ENCODE assay signal across 25 cellular contexts in genomic region chr3:145522893-145523651, GRCh38.
DNase-seq lines count a peak whose midpoint lies in the region; ATAC-seq and TF ChIP-seq lines count a peak whose summit lies in the region.
"Had no signal": no experiment of that assay in that cellular context is flagged by ENCODE, and none has a peak within 500 bp of the region (broad histone marks: within the 10 kb centered on the region; RNA-seq: fewer than 3 reads in every experiment).

No MANE protein-coding gene starts in this region.

- H3K4me3 ChIP-seq in heart left ventricle (no peak overlapping the region), right atrium auricular region (no peak overlapping the region), RWPE2 (ENCODE audit: severe bottlenecking) (no peak overlapping the region), neuronal stem cell (ENCODE audit: low read length in 2 of 2) (no peak overlapping the region)
- H3K4me3 ChIP-seq: A549; BLaER1 treated with 17β-estradiol and CSF1 and Interleukin-3, amounts not matched to agents 10 nM and 100 nM had no signal

- no peak overlapping the region for H2BK15ac ChIP-seq in neuronal stem cell (ENCODE audit: low read length)

- H3K4me1 ChIP-seq in heart left ventricle (no peaks in the 10 kb centered on the region), right atrium auricular region (no peaks in the 10 kb centered on the region), RWPE2 (ENCODE audit: insufficient read depth, poor library complexity, severe bottlenecking) (no peaks in the 10 kb centered on the region), neuronal stem cell (ENCODE audit: control insufficient read depth in 2 of 2, insufficient read depth in 1 of 2, low read depth in 1 of 2, low read length in 2 of 2) (peaks cover 0 to 17% of the 10 kb centered on the region in 2 donors)
- H3K4me1 ChIP-seq: A549; BLaER1 treated with 17β-estradiol and CSF1 and Interleukin-3, amounts not matched to agents 10 nM and 100 nM had no signal

- peak in 3 of 4 donors; percentile 26 to 66 (median 46) for ATAC-seq in heart left ventricle
- ATAC-seq in RWPE2 (ENCODE audit: low read depth): peak; percentile 10; the same call in 1 of the 3 replicates
- no peak for ATAC-seq in GM21825 (IDR thresholded peaks at IDR 0.05; ENCODE audit: unreplicated experiment)
- ATAC-seq in GM21526 (IDR thresholded peaks at IDR 0.05; ENCODE audit: low FRiP score, unreplicated experiment): no peak
- ATAC-seq in activated CD4-positive, CD25-positive, alpha-beta regulatory T cell treated with anti-CD3 and anti-CD28 coated beads, Interleukin-2, amount 50 U/mL, for 24 hours: no peak
- ATAC-seq: A549, HCT116, Panc1, SK-N-SH treated with all-trans-retinoic acid at 6 μM for 48 hours had no signal

- H3K4me2 ChIP-seq in neuronal stem cell (ENCODE audit: insufficient read depth, low read length, poor library complexity, severe bottlenecking): no peak overlapping the region
- H3K4me2 ChIP-seq: A549; BLaER1 treated with 17β-estradiol and CSF1 and Interleukin-3, amounts not matched to agents 10 nM and 100 nM; KMS-11 had no signal

- H2BK5ac ChIP-seq in neuronal stem cell (ENCODE audit: low read length): no peak overlapping the region

- H2BK120ac ChIP-seq in neuronal stem cell (ENCODE audit: low read depth, low read length): no peak overlapping the region

- no peak for TF ChIP-seq POLR2A in heart left ventricle (IDR thresholded peaks at IDR 0.05)

- no peak overlapping the region for H4K8ac ChIP-seq in neuronal stem cell (ENCODE audit: low read depth, low read length)

- no peak overlapping the region for H3K9ac ChIP-seq in neuronal stem cell (ENCODE audit: low read depth, low read length, poor library complexity)
- H3K9ac ChIP-seq: BLaER1 treated with 17β-estradiol and CSF1 and Interleukin-3, amounts not matched to agents 10 nM and 100 nM; KMS-11 had no signal

- H3K9me3 ChIP-seq in heart left ventricle (no peaks in the 10 kb centered on the region), right atrium auricular region (no peaks in the 10 kb centered on the region), RWPE2 (ENCODE audit: severe bottlenecking) (no peaks in the 10 kb centered on the region), neuronal stem cell (replicated peaks in 1 of 2; ENCODE audit: control insufficient read depth in 2 of 2, insufficient read depth in 1 of 2, low read depth in 1 of 2, low read length in 2 of 2) (peaks cover 0 to 5% of the 10 kb centered on the region in 2 donors)
- H3K9me3 ChIP-seq: A549; BLaER1 treated with 17β-estradiol and CSF1 and Interleukin-3, amounts not matched to agents 10 nM and 100 nM had no signal

- no peak overlapping the region for H3K23ac ChIP-seq in neuronal stem cell (ENCODE audit: low read depth, low read length, poor library complexity)

- H2AK5ac ChIP-seq in neuronal stem cell (ENCODE audit: low read depth, low read length): no peak overlapping the region

- peak overlapping the region; percentile 42 for H3K18ac ChIP-seq in neuronal stem cell (ENCODE audit: low read length)

- H3K27ac ChIP-seq in heart left ventricle (no peak overlapping the region), right atrium auricular region (no peak overlapping the region), RWPE2 (ENCODE audit: poor library complexity, severe bottlenecking) (no peak overlapping the region), neuronal stem cell (replicated peaks; ENCODE audit: low read length) (no peak overlapping the region)
- H3K27ac ChIP-seq: A549; BLaER1 treated with 17β-estradiol and CSF1 and Interleukin-3, amounts not matched to agents 10 nM and 100 nM; KMS-11; RWPE1 had no signal

- H4K91ac ChIP-seq in neuronal stem cell (ENCODE audit: low read depth, low read length, poor library complexity): no peak overlapping the region

- intact Hi-C loops in heart left ventricle (cut with DNase I): no loop called here

- DNase-seq in heart left ventricle (no peak), right atrium auricular region (ENCODE audit: low spot score) (no peak), RWPE2 (ENCODE audit: low spot score) (no peak), neuronal stem cell (ENCODE audit: low spot score) (no peak)
- DNase-seq: AML-193; CD4-positive, alpha-beta memory T cell; COR-L47; DMS53; NCI-H1048; NCI-H1417; NCI-H187; NCI-H2171 treated with DMSO at 0.1 percent for 48 hours; NCI-H345; NCI-H510A treated with DMSO at 0.1 percent for 48 hours; NK-92 treated with Interleukin-12 subunit alpha and Interleukin-12 subunit beta, amount 100 ng/mL, for 24 hours had no signal

- H2AFZ ChIP-seq in neuronal stem cell (ENCODE audit: low read length): no peak overlapping the region

- WGBS in heart left ventricle, 4 donors: 58 to 73% (median 69%) methylated on average over 4 of the region's 4 CpGs
- no CpG with 5 or more reads among the region's 4 CpGs for WGBS in neuronal stem cell (ENCODE audit: extremely low coverage in 2 of 2, insufficient read length in 2 of 2, insufficient replicate concordance in 1 of 2), 2 donors

- H3K4ac ChIP-seq in neuronal stem cell (ENCODE audit: low read length): no peak overlapping the region

- H3K79me1 ChIP-seq in neuronal stem cell (ENCODE audit: low read depth, low read length): no peaks in the 10 kb centered on the region

- TF ChIP-seq CTCF in heart left ventricle (IDR thresholded peaks at IDR 0.05): no peak
- no peak for TF ChIP-seq CTCF in right atrium auricular region (IDR thresholded peaks at IDR 0.05)
- no peak for TF ChIP-seq CTCF in RWPE2 (IDR thresholded peaks at IDR 0.05; ENCODE audit: poor library complexity, severe bottlenecking)

- H2BK12ac ChIP-seq in neuronal stem cell (ENCODE audit: low read length): no peak overlapping the region

- H3K14ac ChIP-seq in neuronal stem cell (ENCODE audit: low read length): no peak overlapping the region

- H3K27me3 ChIP-seq in heart left ventricle (no peaks in the 10 kb centered on the region), right atrium auricular region (no peaks in the 10 kb centered on the region), RWPE2 (ENCODE audit: insufficient read depth, poor library complexity, severe bottlenecking) (peaks cover 3% of the 10 kb centered on the region), neuronal stem cell (ENCODE audit: control insufficient read depth in 3 of 3, insufficient read depth in 3 of 3, low read depth in 1 of 3, low read length in 3 of 3) (no peaks in the 10 kb centered on the region)
- H3K27me3 ChIP-seq: BLaER1 treated with 17β-estradiol and CSF1 and Interleukin-3, amounts not matched to agents 10 nM and 100 nM had no signal

- H3K36me3 ChIP-seq in heart left ventricle (no peaks in the 10 kb centered on the region), right atrium auricular region (no peaks in the 10 kb centered on the region), RWPE2 (ENCODE audit: low read depth) (no peaks in the 10 kb centered on the region), neuronal stem cell (replicated peaks in 1 of 2; ENCODE audit: control insufficient read depth in 2 of 2, insufficient read depth in 2 of 2, low read length in 2 of 2) (no peaks in the 10 kb centered on the region)
- H3K36me3 ChIP-seq: BLaER1 treated with 17β-estradiol and CSF1 and Interleukin-3, amounts not matched to agents 10 nM and 100 nM had no signal

Comparison
In these comparisons a context has a peak if more than half of its experiments do, and no peak if none do; other contexts are left out.
1. ATAC-seq: peak in heart left ventricle (3 of 4) and RWPE2 (single experiment); none in GM21825 (single experiment), GM21526 (single experiment) and activated CD4-positive, CD25-positive, alpha-beta regulatory T cell treated with anti-CD3 and anti-CD28 coated beads, Interleukin-2, amount 50 U/mL, for 24 hours (0 of 2).